Comparison of ENCODE assay signal across 24 cellular contexts in the genomic region with DNA sequence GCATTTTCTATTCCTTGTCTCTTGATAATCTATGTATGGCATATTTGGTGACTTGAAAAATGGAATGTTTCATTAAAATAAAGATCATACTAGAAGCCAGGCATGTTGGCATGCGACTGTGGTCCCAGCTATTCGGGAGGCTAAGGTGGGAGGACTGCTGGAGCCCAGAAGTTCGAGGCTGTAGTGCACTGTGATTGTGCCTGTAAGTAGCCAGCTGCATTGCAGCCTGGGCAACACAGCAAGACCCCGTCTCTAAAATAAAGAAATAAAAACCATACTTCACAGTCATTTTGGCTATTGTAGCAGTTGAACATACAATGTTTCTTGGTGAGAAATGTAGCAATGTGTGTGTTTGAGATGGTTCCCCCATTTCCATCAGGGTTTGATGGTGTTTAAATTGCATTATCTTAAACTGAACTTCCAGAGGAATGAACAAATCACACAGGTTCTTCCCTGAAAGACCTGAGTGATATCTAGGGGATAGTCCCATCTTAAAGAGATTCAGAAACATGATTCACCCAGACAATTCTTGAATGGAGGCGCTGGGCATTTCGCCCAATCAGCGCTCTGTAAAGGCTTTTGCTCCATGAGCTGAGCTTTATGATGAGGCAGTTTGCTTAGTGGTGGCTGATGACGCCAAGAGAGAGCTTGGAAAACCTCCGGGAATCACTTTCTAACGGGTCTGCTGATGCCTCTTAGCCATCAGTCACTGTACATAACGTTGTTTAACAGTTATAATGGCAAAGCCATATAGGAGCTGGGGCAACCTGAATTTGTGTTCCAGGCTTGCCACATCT. TPM values are rescaled to one million over a fixed set of nuclear protein-coding genes. Genes with fewer than 3 reads are reported as not detected.
DNase-seq lines count a peak whose midpoint lies in the region; ATAC-seq, FAIRE-seq and TF ChIP-seq lines count a peak whose summit lies in the region.
"Had no signal": no experiment of that assay in that cellular context is flagged by ENCODE, and none has a peak within 500 bp of the region (broad histone marks: within the 10 kb centered on the region; RNA-seq: fewer than 3 reads in every experiment).

No MANE protein-coding gene starts in this region.

- TF ChIP-seq EP300 in HepG2 (IDR thresholded peaks at IDR 0.05; ENCODE audit: low read depth in 2 of 2, low read length in 2 of 2) (no peak), HepG2 (CRISPR knock-in tag; IDR thresholded peaks at IDR 0.05; ENCODE audit: borderline replicate concordance) (no peak)

- TF ChIP-seq POLR2A in HepG2 (IDR thresholded peaks at IDR 0.05; ENCODE audit: insufficient read depth in 1 of 2, low read depth in 2 of 2, low read length in 2 of 2) (no peak), right lobe of liver (IDR thresholded peaks at IDR 0.05) (no peak)

- DNase-seq in HepG2 (ENCODE audit: low spot score) (no peak), right lobe of liver (no peak), coronary artery (ENCODE audit: low spot score) (peak; percentile 17), posterior vena cava (ENCODE audit: low spot score) (peak; percentile 20), progenitor cell of endocrine pancreas (ENCODE audit: low spot score, unreplicated experiment) (no peak)
- DNase-seq: AML-193; CD4-positive, alpha-beta T cell; GOT3; NCI-H1048; NCI-H1417 treated with DMSO at 0.1 percent for 48 hours; NCI-H1694 treated with DMSO at 0.1 percent for 48 hours; NCI-H2081 treated with DMSO at 0.1 percent for 48 hours; NCI-H2171; NCI-H226; NCI-H510A; NCI-H69; SHP77 treated with DMSO at 0.1 percent for 48 hours had no signal

- no peak overlapping the region for H3K27ac ChIP-seq in HepG2 (ENCODE audit: extremely low read length, insufficient read depth, low read length)
- H3K27ac ChIP-seq in right lobe of liver: no peak overlapping the region
- no peak overlapping the region for H3K27ac ChIP-seq in coronary artery
- H3K27ac ChIP-seq: BLaER1 treated with 17β-estradiol and CSF1 and Interleukin-3, amounts not matched to agents 10 nM and 100 nM had no signal

- POLR2A ChIA-PET in HepG2 (lab: Yijun Ruan, JAX): no interaction called here

- H3K4me3 ChIP-seq in HepG2 (replicated peaks in 1 of 3; ENCODE audit: insufficient read depth in 1 of 3, low read depth in 2 of 3, low read length in 3 of 3): no peak overlapping the region
- H3K4me3 ChIP-seq in right lobe of liver: no peak overlapping the region
- no peak overlapping the region for H3K4me3 ChIP-seq in coronary artery
- H3K4me3 ChIP-seq: BLaER1 treated with 17β-estradiol and CSF1 and Interleukin-3, amounts not matched to agents 10 nM and 100 nM; HAP-1 had no signal

- no peak for TF ChIP-seq RAD21 in HepG2 (CRISPR knock-in tag; IDR thresholded peaks at IDR 0.05)

- H3K4me1 ChIP-seq in HepG2 (ENCODE audit: insufficient read depth, low read length): peaks cover 6% of the 10 kb centered on the region; the same call in 1 of the 2 replicates
- no peaks in the 10 kb centered on the region for H3K4me1 ChIP-seq in right lobe of liver
- H3K4me1 ChIP-seq: HAP-1 had no signal

- peaks cover 5 to 17% of the 10 kb centered on the region in 2 experiments; a peak in 4 of 5 replicates for H3K36me3 ChIP-seq in HepG2 (replicated peaks in 1 of 2; ENCODE audit: control insufficient read depth in 1 of 2, insufficient read depth in 2 of 2, low read length in 2 of 2)
- H3K36me3 ChIP-seq in right lobe of liver: no peaks in the 10 kb centered on the region
- H3K36me3 ChIP-seq: HAP-1 had no signal

- ATAC-seq in HepG2: no peak
- ATAC-seq in right lobe of liver: no peak
- no peak for ATAC-seq in GM18502 (IDR thresholded peaks at IDR 0.05; ENCODE audit: poor library complexity, unreplicated experiment)
- no peak for ATAC-seq in esophagus mucosa
- ATAC-seq: Panc1 had no signal

- no TSS peak for BruUV-seq in HepG2 (replicated peaks; lab: Mats Ljungman, UMichigan)

- no peak for TF ChIP-seq CTCF in HepG2 (CRISPR knock-in tag; IDR thresholded peaks at IDR 0.05)
- TF ChIP-seq CTCF in right lobe of liver (IDR thresholded peaks at IDR 0.05): no peak
- no peak for TF ChIP-seq CTCF in coronary artery (IDR thresholded peaks at IDR 0.05)
- no peak for TF ChIP-seq CTCF in progenitor cell of endocrine pancreas (IDR thresholded peaks at IDR 0.05; ENCODE audit: unreplicated experiment)

- FAIRE-seq in HepG2 (lab: Jason Lieb, UNC): no peak
- FAIRE-seq: A204.1, G401.6 had no signal

- H3K36me3 Mint-ChIP-seq in progenitor cell of endocrine pancreas (ENCODE audit: insufficient read depth): peaks cover 5% of the 10 kb centered on the region

- no peak overlapping the region for H3K27ac Mint-ChIP-seq in progenitor cell of endocrine pancreas
- H3K27ac Mint-ChIP-seq: CD4-positive, alpha-beta T cell had no signal

- H3K4me3 Mint-ChIP-seq in progenitor cell of endocrine pancreas (ENCODE audit: low read depth): no peak overlapping the region
- H3K4me3 Mint-ChIP-seq: CD4-positive, alpha-beta T cell had no signal

- intact Hi-C loops in HepG2 (cut with micrococcal nuclease; ENCODE audit: unreplicated experiment): no loop called here
- intact Hi-C loops in right lobe of liver (cut with DNase I): no loop called here
- intact Hi-C loops in posterior vena cava (cut with DNase I): no loop called here

- no peak overlapping the region for H3K4me2 ChIP-seq in HepG2 (ENCODE audit: low read depth, low read length)

- H3K27me3 ChIP-seq in HepG2 (ENCODE audit: control insufficient read depth in 1 of 2, insufficient read depth in 2 of 2, low read length in 2 of 2) (no peaks in the 10 kb centered on the region; a peak in 1 of 5 replicates), right lobe of liver (no peaks in the 10 kb centered on the region)
- H3K27me3 ChIP-seq: BLaER1 treated with 17β-estradiol and CSF1 and Interleukin-3, amounts not matched to agents 10 nM and 100 nM had no signal

- H3K79me2 ChIP-seq in HepG2 (ENCODE audit: insufficient read depth, low read length): no peaks in the 10 kb centered on the region

- no peaks in the 10 kb centered on the region for H4K20me1 ChIP-seq in HepG2 (ENCODE audit: insufficient read depth, low read length)
- H4K20me1 ChIP-seq: BLaER1 treated with 17β-estradiol and CSF1 and Interleukin-3, amounts not matched to agents 10 nM and 100 nM had no signal

- no peaks in the 10 kb centered on the region for H3K4me1 Mint-ChIP-seq in progenitor cell of endocrine pancreas (ENCODE audit: low read depth)

- no peaks in the 10 kb centered on the region for H3K9me3 Mint-ChIP-seq in progenitor cell of endocrine pancreas (ENCODE audit: low read depth)
- H3K9me3 Mint-ChIP-seq: CD4-positive, alpha-beta T cell had no signal

- in situ Hi-C loops in HepG2 (cut with HindIII; ENCODE audit: extremely low pct_ligation_motif_present, low pct_unique_long_range_greater_than_20kb): no loop called here

- no peak overlapping the region for H2AFZ ChIP-seq in HepG2 (ENCODE audit: low read length)

- no peak overlapping the region for H3K9ac ChIP-seq in HepG2 (ENCODE audit: insufficient read depth, low read depth, low read length)
- H3K9ac ChIP-seq: BLaER1 treated with 17β-estradiol and CSF1 and Interleukin-3, amounts not matched to agents 10 nM and 100 nM had no signal

- WGBS in HepG2 (ENCODE audit: low lambda C conversion rate): 98% methylated on average over 11 of the region's 11 CpGs
- 90% methylated on average over 10 of the region's 11 CpGs for WGBS in right lobe of liver (ENCODE audit: insufficient coverage, low coverage, low lambda C conversion rate, missing lambda C conversion rate)

- CTCF ChIA-PET in HepG2 (lab: Yijun Ruan, JAX; ENCODE audit: low intra/inter-chr PET ratio, low total read pairs): no interaction called here

- H3K27me3 Mint-ChIP-seq in progenitor cell of endocrine pancreas: no peaks in the 10 kb centered on the region

- H3K9me3 ChIP-seq in HepG2 (ENCODE audit: low read length): no peaks in the 10 kb centered on the region
- no peaks in the 10 kb centered on the region for H3K9me3 ChIP-seq in right lobe of liver
- H3K9me3 ChIP-seq: BLaER1 treated with 17β-estradiol and CSF1 and Interleukin-3, amounts not matched to agents 10 nM and 100 nM; HAP-1 had no signal

TF ChIP-seq in HepG2, 621 proteins besides CTCF, POLR2A, EP300 and RAD21:
- TF ChIP-seq ZNF121 (CRISPR knock-in tag; IDR thresholded peaks at IDR 0.05): peak; percentile 45; the same call in 1 of the 2 replicates
- TF ChIP-seq ZNF670 (CRISPR knock-in tag; IDR thresholded peaks at IDR 0.05; ENCODE audit: borderline replicate concordance): no peak
TF ChIP-seq in HepG2: peak in this region for 1.

RNA-seq across cellular contexts. Expression of a gene that starts 19.4 kb away (rescaled TPM):
- total RNA-seq in HepG2 (2016; rRNA removed; fragmentation: Illumina TruSeq; extraction: Trizol) (3.6 and 5.0 TPM in 2 replicates), right lobe of liver (1 to 10 TPM in 5 of 6 experiments, under 1 TPM in 1; 0.98 to 3.0 (median 2.0) TPM), posterior vena cava (under 1 TPM in 1 of 2 donors, not detected in 1; 0.14 TPM), esophagus mucosa (0.16 TPM), progenitor cell of endocrine pancreas (not detected in 2 replicates)
- 7.2 and 7.4 TPM in 2 replicates for total RNA-seq in HepG2 (2016; cell fraction: cytosol; rRNA removed; fragmentation: Illumina TruSeq; extraction: Trizol; ENCODE audit: low read depth)
- total RNA-seq in HepG2 (2016; cell fraction: insoluble cytoplasmic fraction; rRNA removed; fragmentation: Illumina TruSeq; extraction: Trizol): 4.0 and 4.7 TPM in 2 replicates
- total RNA-seq in HepG2 (2016; cell fraction: membrane; rRNA removed; fragmentation: Illumina TruSeq; extraction: Trizol): 7.3 and 8.5 TPM in 2 replicates
- total RNA-seq in HepG2 (2016; cell fraction: nucleus; rRNA removed; fragmentation: Illumina TruSeq; extraction: Trizol): 3.1 and 3.4 TPM in 2 replicates
- polyA plus RNA-seq in HepG2 (2011; rRNA removed): 8.0 and 11.9 TPM in 2 replicates
- 8.3 and 9.7 TPM in 2 replicates for polyA plus RNA-seq in HepG2 (2011; cell fraction: cytosol; rRNA removed)
- polyA plus RNA-seq in HepG2 (2011; cell fraction: nucleus; rRNA removed): 5.4 and 5.5 TPM in 2 replicates
- polyA plus RNA-seq in HepG2 (2012): 7.8 and 9.0 TPM in 2 replicates
- 13.5 and 16.1 TPM in 2 replicates for polyA plus RNA-seq in HepG2 (2016; cell fraction: cytosol; fragmentation: Illumina TruSeq; extraction: Trizol; ENCODE audit: low read depth)
- 10.5 and 11.7 TPM in 2 replicates for polyA plus RNA-seq in HepG2 (2016; cell fraction: insoluble cytoplasmic fraction; fragmentation: Illumina TruSeq; extraction: Trizol; ENCODE audit: low read depth)
- polyA plus RNA-seq in HepG2 (2016; cell fraction: membrane; fragmentation: Illumina TruSeq; extraction: Trizol; ENCODE audit: low read depth): 14.2 and 14.7 TPM in 2 replicates
- polyA plus RNA-seq in HepG2 (2016; cell fraction: nucleus; fragmentation: Illumina TruSeq; extraction: Trizol; ENCODE audit: insufficient read depth, low read depth): 6.5 and 6.6 TPM in 2 replicates
- 0.44 and 32.3 TPM in 2 replicates for polyA minus RNA-seq in HepG2 (2011; rRNA and poly(A)+ RNA removed; ENCODE audit: low replicate concordance)
- 2.9 and 6.7 TPM in 2 replicates for polyA minus RNA-seq in HepG2 (2011; cell fraction: cytosol; rRNA and poly(A)+ RNA removed)
- polyA minus RNA-seq in HepG2 (2011; cell fraction: nucleus; rRNA and poly(A)+ RNA removed): 8.0 and 8.9 TPM in 2 replicates
- total RNA-seq: CD4-positive, alpha-beta T cell had no signal

Comparison
In these comparisons a context has a peak if more than half of its experiments do, and no peak if none do; other contexts are left out.
1. DNase-seq: peak in coronary artery (single experiment) and posterior vena cava (single experiment); none in HepG2 (single experiment), right lobe of liver (0 of 3) and progenitor cell of endocrine pancreas (single experiment).